ENCODE assay signal across 8 cellular contexts in genomic region chr14:96362965-96363750, GRCh38. TPM values are rescaled to one million over a fixed set of nuclear protein-coding genes. Genes with fewer than 3 reads are reported as not detected.
DNase-seq lines count a peak whose midpoint lies in the region; ATAC-seq and TF ChIP-seq lines count a peak whose summit lies in the region.

TSS of gene ATG2B (minus strand) at chr14:96363341. CDS start at chr14:96362976, 365 bp downstream.
TSS of gene GSKIP (plus strand) at chr14:96363526. CDS start at chr14:96382248, 18,722 bp downstream.

- H3K9me3 ChIP-seq in thoracic aorta: no peaks in the 10 kb centered on the region

- H3K4me1 ChIP-seq in thoracic aorta (ENCODE audit: control insufficient read depth in 1 of 2, low read depth in 2 of 2): peaks cover 19 to 29% of the 10 kb centered on the region in 2 donors

- peaks cover 57% of the 10 kb centered on the region for H3K4me1 Mint-ChIP-seq in activated naive CD8-positive, alpha-beta T cell (ENCODE audit: low read depth)
- H3K4me1 Mint-ChIP-seq in glutamatergic neuron (ENCODE audit: low read depth, unreplicated experiment) (peaks cover 18% of the 10 kb centered on the region), osteocyte (ENCODE audit: unreplicated experiment) (peaks cover 40% of the 10 kb centered on the region)

- H3K36me3 ChIP-seq in thoracic aorta: no peaks in the 10 kb centered on the region

- peak within 1 kb of the TSS; percentile 94 for H3K4me3 ChIP-seq in thoracic aorta

- peak within 1 kb of the TSS; percentile 89 to 92 for H3K27ac ChIP-seq in thoracic aorta

- no peaks in the 10 kb centered on the region for H3K27me3 ChIP-seq in thoracic aorta (replicated peaks; ENCODE audit: insufficient read depth)

- TF ChIP-seq CTCF in GM10248 (IDR thresholded peaks at IDR 0.05; ENCODE audit: control extremely low read depth, extremely low read depth, low read depth, missing control alignments): no peak
- TF ChIP-seq CTCF in glutamatergic neuron (IDR thresholded peaks at IDR 0.05; ENCODE audit: partially characterized antibody, unreplicated experiment): no peak
- TF ChIP-seq CTCF in osteocyte (IDR thresholded peaks at IDR 0.05): no peak
- TF ChIP-seq CTCF in thoracic aorta (IDR thresholded peaks at IDR 0.05): no peak

- H3K4me3 Mint-ChIP-seq in activated naive CD8-positive, alpha-beta T cell: peak within 1 kb of the TSS; percentile 94
- H3K4me3 Mint-ChIP-seq in glutamatergic neuron (ENCODE audit: unreplicated experiment) (peak within 1 kb of the TSS; percentile 94), osteocyte (ENCODE audit: unreplicated experiment) (peak within 1 kb of the TSS; percentile 92)

- peak; percentile 96 for DNase-seq in GM10248 (ENCODE audit: extremely low spot score)
- DNase-seq in NCI-H1092 treated with DMSO at 0.1 percent for 48 hours (lab: John Stamatoyannopoulos, UW): peak; percentile 89
- DNase-seq in SKM-1 treated with dmso at 0.1 percent for 144 hours (lab: John Stamatoyannopoulos, UW; ENCODE audit: unreplicated experiment): peak; percentile 44
- peak; percentile 98 for DNase-seq in glutamatergic neuron
- peak; percentile 97 for DNase-seq in osteocyte (ENCODE audit: extremely low spot score, unreplicated experiment)
- DNase-seq in thoracic aorta (ENCODE audit: low spot score): peak; percentile 72

- peak within 1 kb of the TSS; percentile 93 for H3K27ac Mint-ChIP-seq in activated naive CD8-positive, alpha-beta T cell
- H3K27ac Mint-ChIP-seq in glutamatergic neuron (ENCODE audit: unreplicated experiment) (peak within 1 kb of the TSS; percentile 84), osteocyte (ENCODE audit: unreplicated experiment) (peak within 1 kb of the TSS; percentile 79)

- POLR2A ChIA-PET in GM10248 (lab: Yijun Ruan, JAX): no interaction called here

- no peaks in the 10 kb centered on the region for H3K9me3 Mint-ChIP-seq in activated naive CD8-positive, alpha-beta T cell (ENCODE audit: low read depth)
- H3K9me3 Mint-ChIP-seq in glutamatergic neuron (ENCODE audit: unreplicated experiment): peaks cover 5% of the 10 kb centered on the region
- H3K9me3 Mint-ChIP-seq in osteocyte (ENCODE audit: unreplicated experiment): no peaks in the 10 kb centered on the region

- ATAC-seq in HG02610 (IDR thresholded peaks at IDR 0.05; ENCODE audit: unreplicated experiment): peak; percentile 70
- peak; percentile 90 for ATAC-seq in thoracic aorta (ENCODE audit: insufficient number of reproducible peaks, low FRiP score, low read depth)

- peaks cover 5% of the 10 kb centered on the region for H3K36me3 Mint-ChIP-seq in activated naive CD8-positive, alpha-beta T cell
- H3K36me3 Mint-ChIP-seq in glutamatergic neuron (ENCODE audit: unreplicated experiment): no peaks in the 10 kb centered on the region
- no peaks in the 10 kb centered on the region for H3K36me3 Mint-ChIP-seq in osteocyte (ENCODE audit: unreplicated experiment)

- no peaks in the 10 kb centered on the region for H3K27me3 Mint-ChIP-seq in activated naive CD8-positive, alpha-beta T cell
- H3K27me3 Mint-ChIP-seq in glutamatergic neuron (ENCODE audit: unreplicated experiment) (peaks cover 5% of the 10 kb centered on the region), osteocyte (ENCODE audit: unreplicated experiment) (no peaks in the 10 kb centered on the region)

- CTCF ChIA-PET in GM10248 (lab: Yijun Ruan, JAX): no interaction called here

RNA-seq across cellular contexts. Expression of gene ATG2B, which starts in this region (rescaled TPM):
- total RNA-seq in glutamatergic neuron (ENCODE audit: unreplicated experiment) (27.5 TPM), osteocyte (26.9 and 27.8 TPM in 2 replicates), thoracic aorta (10 to 100 TPM; 29.1 to 47.4 TPM)

RNA-seq across cellular contexts. Expression of gene GSKIP, which starts in this region (rescaled TPM):
- total RNA-seq in glutamatergic neuron (ENCODE audit: unreplicated experiment) (24.8 TPM), osteocyte (15.6 and 18.2 TPM in 2 replicates), thoracic aorta (10 to 100 TPM in 1 of 2 donors, 1 to 10 TPM in 1; 9.0 to 13.9 TPM)

Comparison
In these comparisons a context has a peak if more than half of its experiments do, and no peak if none do; other contexts are left out.
1. Peak in every context shown above with its lines: DNase-seq, ATAC-seq, H3K4me3 ChIP-seq and H3K27ac ChIP-seq.
2. DNase-seq: peak in every context shown above with its lines; median percentile 98 in glutamatergic neuron; 97 in osteocyte; 96 in GM10248; 89 in NCI-H1092 treated with DMSO at 0.1 percent for 48 hours; 72 in thoracic aorta; 44 in SKM-1 treated with dmso at 0.1 percent for 144 hours.